10 cellular contexts compared by ENCODE assay signal in the genomic region with DNA sequence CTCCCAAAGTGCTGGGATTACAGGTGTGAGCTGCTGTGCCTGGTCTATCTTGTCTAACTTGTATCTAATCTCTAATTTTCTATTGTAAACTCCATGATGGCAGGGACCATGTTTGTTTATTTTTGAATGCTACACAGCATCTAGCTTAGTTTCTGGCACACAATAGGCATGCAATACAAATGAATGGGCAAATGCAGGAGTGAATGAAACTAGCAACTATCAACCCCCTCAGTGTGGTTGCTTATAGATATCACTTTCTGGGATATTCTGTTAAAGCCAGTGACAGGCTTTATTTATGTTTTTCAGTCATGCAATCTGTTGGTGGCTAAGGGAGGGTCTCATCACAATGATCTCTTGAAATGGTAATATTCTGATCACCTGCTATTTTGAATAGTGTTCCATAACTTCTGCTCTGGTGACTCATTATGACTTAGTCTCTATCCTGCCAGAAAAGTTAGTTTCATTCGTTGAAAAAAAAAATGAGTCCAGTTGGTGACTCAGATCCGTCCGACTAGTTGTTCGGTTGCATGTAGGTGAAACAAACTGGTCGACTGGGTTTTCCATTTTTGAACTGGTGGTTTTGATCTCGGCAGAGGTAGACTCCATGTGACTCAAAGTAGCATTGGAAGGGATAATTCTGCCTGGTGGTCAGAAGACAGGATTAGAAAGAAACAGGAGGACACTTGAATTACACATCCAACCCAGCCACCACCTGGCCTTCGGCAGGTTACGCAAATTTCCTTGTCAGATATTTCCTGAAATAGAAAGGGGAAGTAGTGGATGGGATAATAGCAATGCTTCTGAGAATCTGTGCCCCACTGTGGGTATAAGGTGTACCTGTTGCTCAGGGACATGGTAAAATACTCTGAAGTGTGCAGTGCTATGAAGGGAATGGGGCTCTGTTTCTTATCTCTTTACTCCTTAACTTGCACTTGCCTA.
DNase-seq lines count a peak whose midpoint lies in the region; ATAC-seq and FAIRE-seq lines count a peak whose summit lies in the region.
"Had no signal": no experiment of that assay in that cellular context is flagged by ENCODE, and none has a peak within 500 bp of the region (broad histone marks: within the 10 kb centered on the region; RNA-seq: fewer than 3 reads in every experiment).

No MANE protein-coding gene starts in this region.

- H3K4me3 Mint-ChIP-seq in activated T-cell treated with anti-CD3 and anti-CD28 coated beads, Interleukin-2, amount 50 U/mL, for 4 hours: peak overlapping the region; percentile 7
- H3K4me3 Mint-ChIP-seq: neural crest cell had no signal

- peak; percentile 20 for FAIRE-seq in urothelium cell line (lab: Jason Lieb, UNC)

- H3K4me1 Mint-ChIP-seq in activated T-cell treated with anti-CD3 and anti-CD28 coated beads, Interleukin-2, amount 50 U/mL, for 4 hours (ENCODE audit: low read depth): peaks cover 33% of the 10 kb centered on the region
- H3K4me1 Mint-ChIP-seq: neural crest cell had no signal

- H3K9me3 Mint-ChIP-seq in activated T-cell treated with anti-CD3 and anti-CD28 coated beads, Interleukin-2, amount 50 U/mL, for 4 hours: no peaks in the 10 kb centered on the region
- H3K9me3 Mint-ChIP-seq: neural crest cell had no signal

- ATAC-seq in GM19468 (IDR thresholded peaks at IDR 0.05; ENCODE audit: extremely low read depth, unreplicated experiment): peak; percentile 40
- peak; percentile 65 for ATAC-seq in HG03457 (IDR thresholded peaks at IDR 0.05; ENCODE audit: unreplicated experiment)
- peak; percentile 81 to 82 for ATAC-seq in activated T-cell treated with anti-CD3 and anti-CD28 coated beads, Interleukin-2, amount 50 U/mL, for 4 hours

- peak; percentile 88 for DNase-seq in A172 (ENCODE audit: low spot score)
- no peak for DNase-seq in activated T-cell treated with anti-CD3 and anti-CD28 coated beads, Interleukin-2, amount 50 U/mL, for 4 hours
- peak; percentile 72 for DNase-seq in urothelium cell line (ENCODE audit: low spot score)
- no peak for DNase-seq in NCI-H146 treated with DMSO at 0.1 percent for 48 hours (lab: John Stamatoyannopoulos, UW; ENCODE audit: unreplicated experiment)
- DNase-seq in SIG-M5 (lab: John Stamatoyannopoulos, UW): no peak
- no peak for DNase-seq in superior temporal gyrus (ENCODE audit: extremely low spot score)
- DNase-seq: DND-41 had no signal

- H3K36me3 Mint-ChIP-seq in activated T-cell treated with anti-CD3 and anti-CD28 coated beads, Interleukin-2, amount 50 U/mL, for 4 hours (ENCODE audit: insufficient read depth): no peaks in the 10 kb centered on the region

- no peaks in the 10 kb centered on the region for H3K27me3 Mint-ChIP-seq in activated T-cell treated with anti-CD3 and anti-CD28 coated beads, Interleukin-2, amount 50 U/mL, for 4 hours (ENCODE audit: low read depth)

Comparison
In these comparisons a context has a peak if more than half of its experiments do, and no peak if none do; other contexts are left out.
1. DNase-seq: peak in A172 (single experiment) and urothelium cell line (single experiment); none in activated T-cell treated with anti-CD3 and anti-CD28 coated beads, Interleukin-2, amount 50 U/mL, for 4 hours (single experiment), NCI-H146 treated with DMSO at 0.1 percent for 48 hours (single experiment), SIG-M5 (single experiment) and superior temporal gyrus (single experiment).
2. Peak in every context shown above with its lines, with median percentiles within 50 percentile points of each other: ATAC-seq.